8 cellular contexts compared by ENCODE assay signal in genomic region chr10:69409176-69409495, GRCh38. TPM values are rescaled to one million over a fixed set of nuclear protein-coding genes. Genes with fewer than 3 reads are reported as not detected.
DNase-seq lines count a peak whose midpoint lies in the region; ATAC-seq and TF ChIP-seq lines count a peak whose summit lies in the region.

No MANE protein-coding gene starts in this region.

- POLR2A ChIA-PET in naive thymus-derived CD8-positive, alpha-beta T cell (lab: Charles Lee): interaction anchor here (0.9 to 1.4 kb wide), 6 partner anchors 16 to 230 kb away, joined by 3 to 8 read pairs (median 4); partner anchors contain the start of gene SUPV3L1

- peak overlapping the region; percentile 82 to 95 (median 90) for H3K27ac Mint-ChIP-seq in naive thymus-derived CD8-positive, alpha-beta T cell

- no peaks in the 10 kb centered on the region for H3K9me3 Mint-ChIP-seq in naive thymus-derived CD8-positive, alpha-beta T cell

- peaks cover 0 to 3% (median 0%) of the 10 kb centered on the region in 3 donors for H3K36me3 Mint-ChIP-seq in naive thymus-derived CD8-positive, alpha-beta T cell

- intact Hi-C loops in colonic mucosa (cut with DNase I): loop anchor here (1.0 to 5.0 kb wide), 3 partner anchors 12 to 228 kb away; no protein-coding TSS in a partner anchor

- peak overlapping the region in 4 of 10 donors; percentile 24 to 72 (median 66) for H3K4me3 Mint-ChIP-seq in naive thymus-derived CD8-positive, alpha-beta T cell

- H3K36me3 ChIP-seq in ACC112 (ENCODE audit: insufficient read depth, low read length) (no peaks in the 10 kb centered on the region), colonic mucosa (no peaks in the 10 kb centered on the region)

- no peak overlapping the region for H3K9ac ChIP-seq in colonic mucosa (ENCODE audit: low read depth in 2 of 2, low read length in 2 of 2)

- peaks cover 12 to 37% (median 28%) of the 10 kb centered on the region in 4 donors for H3K4me1 Mint-ChIP-seq in naive thymus-derived CD8-positive, alpha-beta T cell

- H3K4me1 ChIP-seq in ACC112 (ENCODE audit: control insufficient read depth, insufficient read depth, low read length, unreplicated experiment) (peaks cover 36% of the 10 kb centered on the region), colonic mucosa (no peaks in the 10 kb centered on the region)

- no peaks in the 10 kb centered on the region for H3K9me3 ChIP-seq in colonic mucosa

- no peaks in the 10 kb centered on the region for H3K27me3 ChIP-seq in ACC112 (ENCODE audit: insufficient read depth, low read length)
- no peaks in the 10 kb centered on the region for H3K27me3 ChIP-seq in colonic mucosa

- H3K27me3 Mint-ChIP-seq in naive thymus-derived CD8-positive, alpha-beta T cell: peaks cover 0 to 2% (median 0%) of the 10 kb centered on the region in 5 donors

- peak overlapping the region; percentile 70 for H3K4me3 ChIP-seq in ACC112 (ENCODE audit: low read depth, low read length)
- peak overlapping the region; percentile 11; the same call in 1 of the 2 replicates for H3K4me3 ChIP-seq in Jurkat, Clone E6-1 (ENCODE audit: low read length)
- H3K4me3 ChIP-seq in colonic mucosa: peak overlapping the region; percentile 13

- no peak for ATAC-seq in naive thymus-derived CD8-positive, alpha-beta T cell
- ATAC-seq in HG02763 (IDR thresholded peaks at IDR 0.05; ENCODE audit: unreplicated experiment) (no peak), GM21367 (IDR thresholded peaks at IDR 0.05; ENCODE audit: unreplicated experiment) (no peak)

- H3K79me2 ChIP-seq in ACC112 (ENCODE audit: control insufficient read depth, insufficient read depth, low read length, unreplicated experiment): no peaks in the 10 kb centered on the region

- TF ChIP-seq CTCF in colonic mucosa (IDR thresholded peaks at IDR 0.05): no peak

- peak overlapping the region; percentile 72 for H2AFZ ChIP-seq in ACC112 (ENCODE audit: low read length, unreplicated experiment)

- no peak for DNase-seq in Jurkat, Clone E6-1 (ENCODE audit: low read depth, low spot score)
- DNase-seq in colonic mucosa (no peak), NCI-H2081 (lab: John Stamatoyannopoulos, UW) (no peak), germinal center (ENCODE audit: low spot score) (no peak)
- no peak for DNase-seq in naive thymus-derived CD8-positive, alpha-beta T cell

- H3K27ac ChIP-seq in ACC112 (ENCODE audit: low read depth, low read length): peak overlapping the region; percentile 32; the same call in 1 of the 2 replicates
- peak overlapping the region; percentile 90 for H3K27ac ChIP-seq in colonic mucosa

RNA-seq across cellular contexts. Expression of gene TACR2, which starts 7.6 kb away (rescaled TPM):
- polyA plus RNA-seq in Jurkat, Clone E6-1 (2012; ENCODE audit: insufficient read depth, insufficient read length): not detected
- 10 to 100 TPM in 1 of 2 donors, under 1 TPM in 1; 0.22 to 18.8 TPM for total RNA-seq in colonic mucosa
- total RNA-seq in naive thymus-derived CD8-positive, alpha-beta T cell: not detected
- polyA plus RNA-seq in naive thymus-derived CD8-positive, alpha-beta T cell: not detected

RNA-seq across cellular contexts. Expression of gene TSPAN15, which starts 42.1 kb away (rescaled TPM):
- 21.3 TPM for polyA plus RNA-seq in Jurkat, Clone E6-1 (2012; ENCODE audit: insufficient read depth, insufficient read length)
- total RNA-seq in colonic mucosa: 100 to 1,000 TPM; 129 TPM
- total RNA-seq in naive thymus-derived CD8-positive, alpha-beta T cell: under 1 TPM; 0.55 to 0.68 TPM
- polyA plus RNA-seq in naive thymus-derived CD8-positive, alpha-beta T cell: 1 to 10 TPM in 1 of 3 donors, under 1 TPM in 1, not detected in 1; 0.92 to 1.1 TPM

Comparison
In these comparisons a context has a peak if more than half of its experiments do, and no peak if none do; other contexts are left out.
1. H3K4me3 ChIP-seq: peak in every context shown above with its lines; median percentile 70 in ACC112; 13 in colonic mucosa; 11 in Jurkat, Clone E6-1.
2. RNA of gene TSPAN15, which starts 42.1 kb away (total RNA-seq): 129 TPM in colonic mucosa; 0.55 to 0.68 TPM in naive thymus-derived CD8-positive, alpha-beta T cell; every median in the first group is over 10 times any median in the second.